Comparison of ENCODE assay signal across 11 cellular contexts in the genomic region with DNA sequence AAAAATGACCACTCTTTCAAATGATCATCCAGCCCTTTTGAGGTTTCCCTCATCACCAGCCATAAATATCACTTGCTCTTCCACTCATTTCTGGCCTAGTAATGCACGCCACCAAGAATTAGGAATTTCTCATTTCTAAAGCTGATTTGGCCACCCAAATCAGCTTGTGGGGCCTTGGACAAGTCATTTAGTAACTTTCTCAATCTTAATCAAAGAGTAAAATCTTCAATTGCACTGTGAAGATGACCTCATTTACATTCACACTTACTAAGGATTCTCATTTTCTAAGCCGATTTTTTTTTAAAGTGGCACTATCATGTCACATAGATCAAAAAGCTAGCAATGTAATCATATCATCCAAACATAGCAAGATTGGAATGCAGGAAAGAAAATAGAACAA.
"Had no signal": no experiment of that assay in that cellular context is flagged by ENCODE, and none has a peak within 500 bp of the region (broad histone marks: within the 10 kb centered on the region; RNA-seq: fewer than 3 reads in every experiment).

No MANE protein-coding gene starts in this region.

- ATAC-seq: HCT116, HepG2 had no signal

- H3K9ac ChIP-seq: GM23248, KMS-11 had no signal

- DNase-seq: GM23248, GOT3, H7, HFFc6, KBM-7 had no signal

- H3K4me2 ChIP-seq: KMS-11 had no signal

- H3K36me3 Mint-ChIP-seq: IgD-negative memory B cell had no signal

- H3K27ac Mint-ChIP-seq: HFFc6, IgD-negative memory B cell had no signal

- H3K27me3 Mint-ChIP-seq: IgD-negative memory B cell had no signal

- H3K27ac ChIP-seq: GM23248, HL-60, KMS-11 had no signal

- H3K36me3 ChIP-seq: HAP-1 had no signal

- H3K9me3 Mint-ChIP-seq: HFFc6, IgD-negative memory B cell had no signal

- H3K4me3 ChIP-seq: GM23248, HAP-1 had no signal

- H2AFZ ChIP-seq: GM23248 had no signal

- H3K4me1 Mint-ChIP-seq: IgD-negative memory B cell had no signal

- H3K4me3 Mint-ChIP-seq: HFFc6, IgD-negative memory B cell had no signal

- FAIRE-seq: HepG2 had no signal

- H3K9me3 ChIP-seq: HAP-1 had no signal
